Comparison of ENCODE assay signal across 23 cellular contexts in the genomic region with DNA sequence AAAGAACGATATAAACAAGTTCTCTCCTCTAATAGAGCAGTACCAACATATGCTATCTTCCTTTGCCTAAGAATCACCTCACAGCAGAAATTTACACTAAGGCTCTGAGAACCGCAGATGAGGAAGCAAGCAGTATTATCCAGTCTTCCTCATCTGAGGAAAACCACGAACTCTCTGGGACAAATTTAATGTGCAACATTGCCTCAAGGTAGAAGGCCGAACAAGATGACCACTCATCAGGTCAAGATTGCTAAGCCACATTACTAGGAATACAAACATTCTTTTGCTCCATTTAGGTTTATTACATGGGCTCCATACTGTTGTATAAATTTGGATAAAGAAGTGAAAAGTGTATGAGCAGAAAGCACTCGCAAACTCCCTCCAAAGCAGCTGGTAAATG.
DNase-seq lines count a peak whose midpoint lies in the region; ATAC-seq and TF ChIP-seq lines count a peak whose summit lies in the region.
"Had no signal": no experiment of that assay in that cellular context is flagged by ENCODE, and none has a peak within 500 bp of the region (broad histone marks: within the 10 kb centered on the region; RNA-seq: fewer than 3 reads in every experiment).

No MANE protein-coding gene starts in this region.

- no peak for TF ChIP-seq CTCF in PC-3 (conservative IDR thresholded peaks at IDR 0.05; ENCODE audit: low read depth, low read length)
- TF ChIP-seq CTCF in fibroblast of villous mesenchyme (IDR thresholded peaks at IDR 0.05; ENCODE audit: insufficient read depth, low read depth, low read length), result no peak
- no peak for TF ChIP-seq CTCF in mesothelial cell of epicardium (IDR thresholded peaks at IDR 0.05; ENCODE audit: unreplicated experiment)

- CTCF ChIA-PET in PC-3 (lab: Charles Lee), result no interaction called here

- no peaks in the 10 kb centered on the region for H3K4me1 Mint-ChIP-seq in mesothelial cell of epicardium

- no peaks in the 10 kb centered on the region for H4K20me1 ChIP-seq in GM23248 (ENCODE audit: insufficient read depth)
- H4K20me1 ChIP-seq in PC-3 (ENCODE audit: low read length), result no peaks in the 10 kb centered on the region

- H3K4me3 ChIP-seq in GM23248 (no peak overlapping the region), PC-3 (ENCODE audit: low read length) (no peak overlapping the region), fibroblast of villous mesenchyme (ENCODE audit: low read depth, low read length) (no peak overlapping the region)
- H3K4me3 ChIP-seq: HAP-1, Peyer's patch had no signal

- peak; percentile 42 for ATAC-seq in PC-3
- ATAC-seq: SK-N-SH treated with all-trans-retinoic acid at 6 μM for 48 hours had no signal

- POLR2A ChIA-PET in PC-3 (lab: Charles Lee; ENCODE audit: unreplicated experiment), result no interaction called here

- H3F3A ChIP-seq in GM23248 (ENCODE audit: insufficient read depth) (peaks cover 5% of the 10 kb centered on the region; the same call in 1 of the 2 replicates), PC-3 (ENCODE audit: low read length, unreplicated experiment) (no peaks in the 10 kb centered on the region)

- intact Hi-C loops in PC-3 (cut with micrococcal nuclease), result loop anchor here (2.0 to 10.0 kb wide), 2 partner anchors 20 to 186 kb away; no protein-coding TSS in a partner anchor

- H3K9ac ChIP-seq in GM23248 (no peak overlapping the region), PC-3 (ENCODE audit: low read length) (no peak overlapping the region)

- no peak overlapping the region for H3K27ac Mint-ChIP-seq in mesothelial cell of epicardium

- no peaks in the 10 kb centered on the region for H3K9me2 ChIP-seq in GM23248 (ENCODE audit: insufficient read depth)
- no peaks in the 10 kb centered on the region for H3K9me2 ChIP-seq in PC-3 (replicated peaks; ENCODE audit: low read length)

- no peaks in the 10 kb centered on the region for H3K9me3 Mint-ChIP-seq in mesothelial cell of epicardium
- H3K9me3 Mint-ChIP-seq: CD14-positive monocyte had no signal

- H3K4me3 Mint-ChIP-seq in mesothelial cell of epicardium, result no peak overlapping the region
- H3K4me3 Mint-ChIP-seq: CD14-positive monocyte had no signal

- no peaks in the 10 kb centered on the region for H3K27me3 Mint-ChIP-seq in mesothelial cell of epicardium (ENCODE audit: low read depth)

- H3K4me1 ChIP-seq in GM23248 (ENCODE audit: insufficient read depth), result peaks cover 24% of the 10 kb centered on the region
- peaks cover 27% of the 10 kb centered on the region for H3K4me1 ChIP-seq in PC-3 (ENCODE audit: insufficient read depth, low read length)
- H3K4me1 ChIP-seq: HAP-1, Peyer's patch had no signal

- H3K9me3 ChIP-seq in GM23248 (ENCODE audit: low read depth) (no peaks in the 10 kb centered on the region), PC-3 (ENCODE audit: low read length) (no peaks in the 10 kb centered on the region)
- H3K9me3 ChIP-seq: BE2C, HAP-1, Peyer's patch had no signal

- H3K79me2 ChIP-seq in GM23248 (ENCODE audit: insufficient read depth), result no peaks in the 10 kb centered on the region
- H3K79me2 ChIP-seq in PC-3 (ENCODE audit: low read length), result no peaks in the 10 kb centered on the region

- H2AFZ ChIP-seq in GM23248 (no peak overlapping the region), PC-3 (ENCODE audit: low read length) (no peak overlapping the region)

- DNase-seq in A172 (ENCODE audit: low spot score), result peak; percentile 10
- DNase-seq in GM23248, result peak; percentile 9
- peak; percentile 70 for DNase-seq in PC-3
- peak; percentile 18 for DNase-seq in fibroblast of villous mesenchyme (ENCODE audit: low read depth)
- DNase-seq in mesothelial cell of epicardium (ENCODE audit: low spot score in 2 of 2, unreplicated experiment in 2 of 2), result no peak
- DNase-seq in SK-N-DZ (ENCODE audit: low spot score), result no peak
- no peak for DNase-seq in NK-92 treated with Interleukin-12 subunit alpha and Interleukin-12 subunit beta, amount 100 ng/mL, for 24 hours (lab: John Stamatoyannopoulos, UW)
- no peak for DNase-seq in iPS-NIHi11 (ENCODE audit: low spot score)
- DNase-seq: ACHN, BE2C, Calu3, DMS79 treated with DMSO at 0.1 percent for 48 hours, NCI-H1092 treated with DMSO at 0.1 percent for 48 hours, NCI-H1436, NCI-H187 treated with DMSO at 0.1 percent for 48 hours, NCI-H2171 treated with DMSO at 0.1 percent for 48 hours, NCI-H524 treated with DMSO at 0.1 percent for 48 hours, NCI-H82, Peyer's patch had no signal

- WGBS in GM23248 (ENCODE audit: low coverage in 1 of 2, low lambda C conversion rate in 2 of 2, missing lambda C conversion rate in 2 of 2), 2 experiments, result 63 to 66% methylated on average over 5 of the region's 5 CpGs

- no peak overlapping the region for H3K4me2 ChIP-seq in GM23248 (ENCODE audit: unreplicated experiment)
- H3K4me2 ChIP-seq in PC-3 (ENCODE audit: low read length), result peak overlapping the region; percentile 59

- no peak overlapping the region for H3K27ac ChIP-seq in GM23248
- peak overlapping the region; percentile 55 for H3K27ac ChIP-seq in PC-3 (ENCODE audit: low read length)
- H3K27ac ChIP-seq: 22Rv1, Peyer's patch had no signal

- H3K27me3 ChIP-seq in GM23248 (replicated peaks; ENCODE audit: insufficient read depth), result no peaks in the 10 kb centered on the region
- no peaks in the 10 kb centered on the region for H3K27me3 ChIP-seq in PC-3 (ENCODE audit: low read length)
- H3K27me3 ChIP-seq: BE2C, Peyer's patch had no signal

- no peaks in the 10 kb centered on the region for H3K36me3 Mint-ChIP-seq in mesothelial cell of epicardium

- no TSS peak for BruUV-seq in PC-3 (replicated peaks; lab: Mats Ljungman, UMichigan)

- in situ Hi-C loops in GM23248 (cut with MboI), result no loop called here

- H3K36me3 ChIP-seq in GM23248 (ENCODE audit: low read depth), result no peaks in the 10 kb centered on the region
- no peaks in the 10 kb centered on the region for H3K36me3 ChIP-seq in PC-3 (ENCODE audit: low read depth, low read length)
- H3K36me3 ChIP-seq: BE2C, HAP-1, Peyer's patch had no signal

Comparison
In these comparisons a context has a peak if more than half of its experiments do, and no peak if none do; other contexts are left out.
1. DNase-seq: peak in A172 (single experiment), GM23248 (single experiment), PC-3 (single experiment) and fibroblast of villous mesenchyme (single experiment); none in mesothelial cell of epicardium (0 of 2), SK-N-DZ (single experiment), NK-92 treated with Interleukin-12 subunit alpha and Interleukin-12 subunit beta, amount 100 ng/mL, for 24 hours (single experiment) and iPS-NIHi11 (single experiment).